Comparison of ENCODE assay signal across 34 cellular contexts in genomic region chr2:124586210-124586609, GRCh38.
"Had no signal": no experiment of that assay in that cellular context is flagged by ENCODE, and none has a peak within 500 bp of the region (broad histone marks: within the 10 kb centered on the region; RNA-seq: fewer than 3 reads in every experiment).

No MANE protein-coding gene starts in this region.

- H3K4me3 ChIP-seq: MG63 had no signal

- DNase-seq: Karpas-422, Kasumi-1, MG63, MM.1S, MV-4-11, NCI-H1048, NCI-H1092, NCI-H1092 treated with DMSO at 0.1 percent for 48 hours, NCI-H1105, NCI-H1105 treated with DMSO at 0.1 percent for 48 hours, NCI-H1417, NCI-H1417 treated with DMSO at 0.1 percent for 48 hours, NCI-H1436, NCI-H1436 treated with DMSO at 0.1 percent for 48 hours, NCI-H146, NCI-H1694, NCI-H1694 treated with DMSO at 0.1 percent for 48 hours, NCI-H187, NCI-H187 treated with DMSO at 0.1 percent for 48 hours, NCI-H1930, NCI-H2029, NCI-H2029 treated with DMSO at 0.1 percent for 48 hours, NCI-H2081, NCI-H2081 treated with DMSO at 0.1 percent for 48 hours, NCI-H2107, NCI-H2171, NCI-H2171 treated with DMSO at 0.1 percent for 48 hours, NCI-H2227 treated with DMSO at 0.1 percent for 48 hours, NCI-H226, NCI-H345, NCI-H446, NCI-H446 treated with DMSO at 0.1 percent for 48 hours, NCI-H510A had no signal

- H3K9me3 ChIP-seq: MG63 had no signal

- H3K27me3 ChIP-seq: MG63 had no signal

- H3K36me3 ChIP-seq: MG63 had no signal

- H3K27ac ChIP-seq: KMS-11 had no signal
